1 cellular context compared by ENCODE assay signal in the genomic region with DNA sequence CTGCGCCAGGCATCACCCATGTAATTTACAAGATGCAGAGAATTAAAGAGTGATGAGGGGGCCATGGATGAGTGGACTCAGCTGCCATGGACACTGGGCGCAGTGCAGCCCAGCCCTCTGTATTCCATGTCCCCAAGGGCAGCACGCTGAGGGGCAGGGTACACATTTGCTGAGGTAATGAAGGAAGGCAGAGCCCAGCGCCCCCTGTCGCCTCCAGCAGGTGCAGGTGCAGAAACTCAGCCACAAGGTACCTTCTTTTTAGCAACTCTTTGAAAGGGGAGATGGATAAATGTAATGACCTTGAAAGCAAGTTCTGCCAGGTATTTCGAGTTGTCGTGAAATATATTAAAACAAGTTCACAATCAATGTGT.
TF ChIP-seq lines count a peak whose summit lies in the region.

No MANE protein-coding gene starts in this region.

TF ChIP-seq in A549, 52 proteins besides CTCF, POLR2A, EP300 and RAD21 (continued from another document):
- TF ChIP-seq, protein P1, sequence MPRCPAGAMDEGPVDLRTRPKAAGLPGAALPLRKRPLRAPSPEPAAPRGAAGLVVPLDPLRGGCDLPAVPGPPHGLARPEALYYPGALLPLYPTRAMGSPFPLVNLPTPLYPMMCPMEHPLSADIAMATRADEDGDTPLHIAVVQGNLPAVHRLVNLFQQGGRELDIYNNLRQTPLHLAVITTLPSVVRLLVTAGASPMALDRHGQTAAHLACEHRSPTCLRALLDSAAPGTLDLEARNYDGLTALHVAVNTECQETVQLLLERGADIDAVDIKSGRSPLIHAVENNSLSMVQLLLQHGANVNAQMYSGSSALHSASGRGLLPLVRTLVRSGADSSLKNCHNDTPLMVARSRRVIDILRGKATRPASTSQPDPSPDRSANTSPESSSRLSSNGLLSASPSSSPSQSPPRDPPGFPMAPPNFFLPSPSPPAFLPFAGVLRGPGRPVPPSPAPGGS (IDR thresholded peaks at IDR 0.05), result no peak
- no peak for TF ChIP-seq NFE2L2 (conservative IDR thresholded peaks at IDR 0.05; ENCODE audit: low read length)
- TF ChIP-seq TFCP2L1 (CRISPR knock-in tag; IDR thresholded peaks at IDR 0.05), result no peak
- TF ChIP-seq, protein P2, sequence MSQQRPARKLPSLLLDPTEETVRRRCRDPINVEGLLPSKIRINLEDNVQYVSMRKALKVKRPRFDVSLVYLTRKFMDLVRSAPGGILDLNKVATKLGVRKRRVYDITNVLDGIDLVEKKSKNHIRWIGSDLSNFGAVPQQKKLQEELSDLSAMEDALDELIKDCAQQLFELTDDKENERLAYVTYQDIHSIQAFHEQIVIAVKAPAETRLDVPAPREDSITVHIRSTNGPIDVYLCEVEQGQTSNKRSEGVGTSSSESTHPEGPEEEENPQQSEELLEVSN (IDR thresholded peaks at IDR 0.05; ENCODE audit: borderline replicate concordance, low read depth), result no peak
- no peak for TF ChIP-seq TP53 (CRISPR knock-in tag; IDR thresholded peaks at IDR 0.05)
- TF ChIP-seq, protein P3, sequence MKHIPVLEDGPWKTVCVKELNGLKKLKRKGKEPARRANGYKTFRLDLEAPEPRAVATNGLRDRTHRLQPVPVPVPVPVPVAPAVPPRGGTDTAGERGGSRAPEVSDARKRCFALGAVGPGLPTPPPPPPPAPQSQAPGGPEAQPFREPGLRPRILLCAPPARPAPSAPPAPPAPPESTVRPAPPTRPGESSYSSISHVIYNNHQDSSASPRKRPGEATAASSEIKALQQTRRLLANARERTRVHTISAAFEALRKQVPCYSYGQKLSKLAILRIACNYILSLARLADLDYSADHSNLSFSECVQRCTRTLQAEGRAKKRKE (CRISPR knock-in tag; IDR thresholded peaks at IDR 0.05; ENCODE audit: low read depth), result no peak
- TF ChIP-seq, protein P4, sequence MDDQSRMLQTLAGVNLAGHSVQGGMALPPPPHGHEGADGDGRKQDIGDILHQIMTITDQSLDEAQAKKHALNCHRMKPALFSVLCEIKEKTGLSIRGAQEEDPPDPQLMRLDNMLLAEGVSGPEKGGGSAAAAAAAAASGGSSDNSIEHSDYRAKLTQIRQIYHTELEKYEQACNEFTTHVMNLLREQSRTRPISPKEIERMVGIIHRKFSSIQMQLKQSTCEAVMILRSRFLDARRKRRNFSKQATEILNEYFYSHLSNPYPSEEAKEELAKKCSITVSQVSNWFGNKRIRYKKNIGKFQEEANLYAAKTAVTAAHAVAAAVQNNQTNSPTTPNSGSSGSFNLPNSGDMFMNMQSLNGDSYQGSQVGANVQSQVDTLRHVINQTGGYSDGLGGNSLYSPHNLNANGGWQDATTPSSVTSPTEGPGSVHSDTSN (IDR thresholded peaks at IDR 0.05), result no peak
- TF ChIP-seq RFX5 (IDR thresholded peaks at IDR 0.05), result no peak
- no peak for TF ChIP-seq RCOR1 (IDR thresholded peaks at IDR 0.05; ENCODE audit: low read depth, low read length)
- no peak for TF ChIP-seq NR3C1 (IDR thresholded peaks at IDR 0.05)
- TF ChIP-seq, protein P5, sequence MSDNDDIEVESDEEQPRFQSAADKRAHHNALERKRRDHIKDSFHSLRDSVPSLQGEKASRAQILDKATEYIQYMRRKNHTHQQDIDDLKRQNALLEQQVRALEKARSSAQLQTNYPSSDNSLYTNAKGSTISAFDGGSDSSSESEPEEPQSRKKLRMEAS (IDR thresholded peaks at IDR 0.05), result no peak
